ENCODE assay signal across 9 cellular contexts in genomic region chr7:116582806-116583444, GRCh38. TPM values are rescaled to one million over a fixed set of nuclear protein-coding genes. Genes with fewer than 3 reads are reported as not detected.
DNase-seq lines count a peak whose midpoint lies in the region; FAIRE-seq and TF ChIP-seq lines count a peak whose summit lies in the region.
"Had no signal": no experiment of that assay in that cellular context is flagged by ENCODE, and none has a peak within 500 bp of the region (broad histone marks: within the 10 kb centered on the region; RNA-seq: fewer than 3 reads in every experiment).

No MANE protein-coding gene starts in this region.

- no peaks in the 10 kb centered on the region for H3K79me2 ChIP-seq in fibroblast of lung (ENCODE audit: control insufficient read depth, insufficient read depth, low read length)

- peaks cover 9% of the 10 kb centered on the region for H3K4me1 Mint-ChIP-seq in T-helper 1 cell treated with Interleukin-12 subunit alpha and Interleukin-12 subunit beta and Interleukin-4 antibody, amounts not matched to agents 30 μg/mL and 1 μg/mL, for 36 hours (ENCODE audit: low read depth)

- H3K9me3 Mint-ChIP-seq in T-helper 1 cell treated with Interleukin-12 subunit alpha and Interleukin-12 subunit beta and Interleukin-4 antibody, amounts not matched to agents 30 μg/mL and 1 μg/mL, for 36 hours, result no peaks in the 10 kb centered on the region

- no peaks in the 10 kb centered on the region for H4K20me1 ChIP-seq in fibroblast of lung (ENCODE audit: control insufficient read depth, extremely low read depth, insufficient read depth, low read length)

- peak overlapping the region; percentile 11 for H2AFZ ChIP-seq in fibroblast of lung (ENCODE audit: low read length)

- H3K27ac ChIP-seq in fibroblast of lung (ENCODE audit: insufficient read depth, low read length) (peak overlapping the region; percentile 65), stomach smooth muscle (ENCODE audit: low read length) (peak overlapping the region; percentile 46), RWPE1 (no peak overlapping the region)
- H3K27ac ChIP-seq: 22Rv1 had no signal

- FAIRE-seq in HTR-8/SVneo (lab: Jason Lieb, UNC), result no peak

- H3K4me3 ChIP-seq in fibroblast of lung (replicated peaks in 1 of 4; ENCODE audit: control extremely low read depth in 1 of 4, insufficient read depth in 1 of 4, low read depth in 3 of 4, low read length in 4 of 4) (no peak overlapping the region), stomach smooth muscle (ENCODE audit: low read length in 2 of 2) (peak overlapping the region in 1 of 2 donors; percentile 10)

- H3K4me1 ChIP-seq in fibroblast of lung (ENCODE audit: control insufficient read depth, extremely low read depth, insufficient read depth, low read length) (peaks cover 23% of the 10 kb centered on the region), stomach smooth muscle (ENCODE audit: control insufficient read depth, insufficient read depth, low read length) (peaks cover 16% of the 10 kb centered on the region)

- POLR2A ChIA-PET in RWPE1 (lab: Yijun Ruan, JAX; ENCODE audit: low non-redundant PET), result no interaction called here

- H3K27me3 ChIP-seq in fibroblast of lung (ENCODE audit: control insufficient read depth, insufficient read depth, low read length) (no peaks in the 10 kb centered on the region), stomach smooth muscle (ENCODE audit: control insufficient read depth in 1 of 2, insufficient read depth in 2 of 2, low read length in 2 of 2) (no peaks in the 10 kb centered on the region)

- no peaks in the 10 kb centered on the region for H3K36me3 ChIP-seq in fibroblast of lung (ENCODE audit: control insufficient read depth, insufficient read depth, low read length)
- H3K36me3 ChIP-seq in stomach smooth muscle (ENCODE audit: control insufficient read depth in 2 of 2, insufficient read depth in 2 of 2, low read length in 2 of 2), result no peaks in the 10 kb centered on the region

- H3K9ac ChIP-seq in fibroblast of lung (ENCODE audit: insufficient read depth, low read length) (no peak overlapping the region), stomach smooth muscle (ENCODE audit: low read length in 2 of 2) (no peak overlapping the region)

- H3K4me2 ChIP-seq in fibroblast of lung (ENCODE audit: extremely low read depth, insufficient read depth, low read length), result peak overlapping the region; percentile 4

- TF ChIP-seq CTCF in fibroblast of lung (conservative IDR thresholded peaks at IDR 0.05 in 1 of 2, IDR thresholded peaks at IDR 0.05 in 1 of 2; ENCODE audit: low read depth in 1 of 2, low read length in 2 of 2) (no peak), RWPE1 (conservative IDR thresholded peaks at IDR 0.05; ENCODE audit: low read depth) (no peak)

- DNase-seq in T-helper 1 cell, result no peak
- DNase-seq in HTR-8/SVneo (ENCODE audit: insufficient read length, low spot score), result peak; percentile 18
- DNase-seq in fibroblast of lung (ENCODE audit: low read depth in 2 of 2), result peak; percentile 40 to 52
- DNase-seq in NCI-H2029 treated with DMSO at 0.1 percent for 48 hours (lab: John Stamatoyannopoulos, UW), result no peak
- DNase-seq in GDM1 (lab: John Stamatoyannopoulos, UW), result no peak
- DNase-seq in RWPE1 (ENCODE audit: low spot score), result no peak

- peak overlapping the region; percentile 44 for H3K4me3 Mint-ChIP-seq in T-helper 1 cell treated with Interleukin-12 subunit alpha and Interleukin-12 subunit beta and Interleukin-4 antibody, amounts not matched to agents 30 μg/mL and 1 μg/mL, for 36 hours

- CTCF ChIA-PET in RWPE1 (lab: Yijun Ruan, JAX), result interaction anchor here (0.6 to 1.7 kb wide), 2 partner anchors 56 to 348 kb away, joined by 3 read pairs; no protein-coding TSS in a partner anchor

- no peaks in the 10 kb centered on the region for H3K27me3 Mint-ChIP-seq in T-helper 1 cell treated with Interleukin-12 subunit alpha and Interleukin-12 subunit beta and Interleukin-4 antibody, amounts not matched to agents 30 μg/mL and 1 μg/mL, for 36 hours (ENCODE audit: low read depth)

- no peaks in the 10 kb centered on the region for H3K36me3 Mint-ChIP-seq in T-helper 1 cell treated with Interleukin-12 subunit alpha and Interleukin-12 subunit beta and Interleukin-4 antibody, amounts not matched to agents 30 μg/mL and 1 μg/mL, for 36 hours (ENCODE audit: low read depth)

- H3K27ac Mint-ChIP-seq in T-helper 1 cell treated with Interleukin-12 subunit alpha and Interleukin-12 subunit beta and Interleukin-4 antibody, amounts not matched to agents 30 μg/mL and 1 μg/mL, for 36 hours, result no peak overlapping the region

- H3K9me3 ChIP-seq in fibroblast of lung (ENCODE audit: control insufficient read depth, insufficient read depth, low read depth, low read length) (no peaks in the 10 kb centered on the region), stomach smooth muscle (ENCODE audit: control insufficient read depth in 2 of 2, low read length in 2 of 2) (no peaks in the 10 kb centered on the region)

RNA-seq across cellular contexts. Expression of gene CAV1, which starts 58.1 kb away (rescaled TPM):
- total RNA-seq in fibroblast of lung, result 174 and 461 TPM in 2 replicates
- 1,245 and 1,327 TPM in 2 replicates for polyA plus RNA-seq in fibroblast of lung
- 881 and 940 TPM in 2 replicates for polyA plus RNA-seq in fibroblast of lung (2012)
- polyA minus RNA-seq in fibroblast of lung (ENCODE audit: low replicate concordance), result 3,025 and 3,345 TPM in 2 replicates

Comparison
In these comparisons a context has a peak if more than half of its experiments do, and no peak if none do; other contexts are left out.
1. DNase-seq: peak in HTR-8/SVneo (single experiment) and fibroblast of lung (2 of 2); none in T-helper 1 cell (0 of 5), NCI-H2029 treated with DMSO at 0.1 percent for 48 hours (single experiment), GDM1 (single experiment) and RWPE1 (single experiment).